In genomic region chr7:5691536-5692090, GRCh38 we compare ENCODE assay signal across 11 cellular contexts.
DNase-seq lines count a peak whose midpoint lies in the region; ATAC-seq, FAIRE-seq and TF ChIP-seq lines count a peak whose summit lies in the region.
"Had no signal": no experiment of that assay in that cellular context is flagged by ENCODE, and none has a peak within 500 bp of the region (broad histone marks: within the 10 kb centered on the region; RNA-seq: fewer than 3 reads in every experiment).

No MANE protein-coding gene starts in this region.

- no peak for TF ChIP-seq EP300 in stomach (IDR thresholded peaks at IDR 0.05)

- no peaks in the 10 kb centered on the region for H3K9me3 Mint-ChIP-seq in activated naive CD8-positive, alpha-beta T cell treated with anti-CD3 and anti-CD28 coated beads, Interleukin-2, amount 10 ng/mL, durations not matched to agents 7 days and 5 days

- no peak for TF ChIP-seq CTCF in Loucy (conservative IDR thresholded peaks at IDR 0.05; ENCODE audit: low read length)
- no peak for TF ChIP-seq CTCF in kidney (IDR thresholded peaks at IDR 0.05; ENCODE audit: borderline replicate concordance, extremely low read depth, insufficient read depth)
- no peak for TF ChIP-seq CTCF in stomach (IDR thresholded peaks at IDR 0.05)

- H3K27ac ChIP-seq in kidney (ENCODE audit: low read depth in 2 of 2, low read length in 2 of 2) (peak overlapping the region; percentile 93 to 96), stomach (peak overlapping the region; percentile 37 to 94 (median 90)), SJCRH30 (no peak overlapping the region; the same call in 1 of the 2 replicates)

- H3K36me3 Mint-ChIP-seq in activated naive CD8-positive, alpha-beta T cell treated with anti-CD3 and anti-CD28 coated beads, Interleukin-2, amount 10 ng/mL, durations not matched to agents 7 days and 5 days = peaks cover 17% of the 10 kb centered on the region

- peak overlapping the region; percentile 17 for H3K27ac Mint-ChIP-seq in activated naive CD8-positive, alpha-beta T cell treated with anti-CD3 and anti-CD28 coated beads, Interleukin-2, amount 10 ng/mL, durations not matched to agents 7 days and 5 days

- H3K79me2 ChIP-seq in Loucy (ENCODE audit: insufficient read depth, low read length) = peaks cover 59% of the 10 kb centered on the region

- TF ChIP-seq POLR2A in stomach (IDR thresholded peaks at IDR 0.05) = no peak

- no peak for FAIRE-seq in kidney (lab: Jason Lieb, UNC)
- FAIRE-seq: GM18507 had no signal

- H2AFZ ChIP-seq in Loucy (ENCODE audit: low read length) = no peak overlapping the region

- no peak overlapping the region for H3K4me3 Mint-ChIP-seq in activated naive CD8-positive, alpha-beta T cell treated with anti-CD3 and anti-CD28 coated beads, Interleukin-2, amount 10 ng/mL, durations not matched to agents 7 days and 5 days

- H3K27me3 ChIP-seq in Loucy (ENCODE audit: insufficient read depth, low read length, poor library complexity, severe bottlenecking) (no peaks in the 10 kb centered on the region), stomach (no peaks in the 10 kb centered on the region), SJCRH30 (no peaks in the 10 kb centered on the region)

- H3K4me1 Mint-ChIP-seq in activated naive CD8-positive, alpha-beta T cell treated with anti-CD3 and anti-CD28 coated beads, Interleukin-2, amount 10 ng/mL, durations not matched to agents 7 days and 5 days = peaks cover 79% of the 10 kb centered on the region

- H4K20me1 ChIP-seq in Loucy (ENCODE audit: insufficient read depth, low read length, poor library complexity, severe bottlenecking) = peaks cover 6% of the 10 kb centered on the region

- H3F3A ChIP-seq in Loucy (ENCODE audit: low read depth) = no peaks in the 10 kb centered on the region

- no peak for DNase-seq in activated naive CD8-positive, alpha-beta T cell treated with anti-CD3 and anti-CD28 coated beads, Interleukin-2, amount 10 ng/mL, durations not matched to agents 7 days and 5 days
- DNase-seq in kidney (no peak), stomach (no peak), SJCRH30 (no peak), left colon (no peak)
- no peak for DNase-seq in NK-92 treated with Interleukin-12 subunit alpha and Interleukin-12 subunit beta, amount 100 ng/mL, for 24 hours (lab: John Stamatoyannopoulos, UW)
- DNase-seq: activated CD4-positive, CD25-positive, alpha-beta regulatory T cell; NCI-H1694 had no signal

- H3K9me3 ChIP-seq in Loucy (ENCODE audit: insufficient read depth, low read depth, low read length) (no peaks in the 10 kb centered on the region), kidney (ENCODE audit: control insufficient read depth in 1 of 2, low read length in 2 of 2) (no peaks in the 10 kb centered on the region), stomach (no peaks in the 10 kb centered on the region), SJCRH30 (replicated peaks) (no peaks in the 10 kb centered on the region)

- H3K4me3 ChIP-seq in Loucy (ENCODE audit: low read length, poor library complexity, severe bottlenecking) = no peak overlapping the region
- H3K4me3 ChIP-seq in kidney (ENCODE audit: low read length in 2 of 2) = peak overlapping the region in 1 of 2 donors; percentile 9
- no peak overlapping the region for H3K4me3 ChIP-seq in stomach
- H3K4me3 ChIP-seq in SJCRH30 = no peak overlapping the region

- 66 to 78% (median 70%) methylated on average over 7 of the region's 7 CpGs for WGBS in stomach, 5 donors

- H3K36me3 ChIP-seq in Loucy (ENCODE audit: insufficient read depth, low read length) = no peaks in the 10 kb centered on the region; the same call in 1 of the 2 replicates
- no peaks in the 10 kb centered on the region for H3K36me3 ChIP-seq in kidney (ENCODE audit: control insufficient read depth in 1 of 2, insufficient read depth in 2 of 2, low read length in 2 of 2)
- H3K36me3 ChIP-seq in stomach = peaks cover 0 to 3% (median 0%) of the 10 kb centered on the region in 4 donors
- H3K36me3 ChIP-seq in SJCRH30 = no peaks in the 10 kb centered on the region

- H3K9ac ChIP-seq in Loucy (ENCODE audit: low read depth, low read length, poor library complexity, severe bottlenecking) = peak overlapping the region; percentile 72
- H3K9ac ChIP-seq in kidney (ENCODE audit: low read length in 2 of 2) = peak overlapping the region; percentile 28 to 52

- intact Hi-C loops in kidney (cut with DNase I) = no loop called here
- intact Hi-C loops in stomach (cut with DNase I; ENCODE audit: low total_unique reads) = no loop called here
- intact Hi-C loops in left colon (cut with DNase I, micrococcal nuclease) = no loop called here

- ATAC-seq in activated naive CD8-positive, alpha-beta T cell treated with anti-CD3 and anti-CD28 coated beads, Interleukin-2, amount 10 ng/mL, durations not matched to agents 7 days and 5 days (ENCODE audit: low read depth) = no peak
- ATAC-seq in HG02571 (IDR thresholded peaks at IDR 0.05; ENCODE audit: unreplicated experiment) (no peak), left colon (no peak)

- H3K4me1 ChIP-seq in Loucy (ENCODE audit: insufficient read depth, low read length, poor library complexity, severe bottlenecking) (peaks cover 41% of the 10 kb centered on the region), kidney (ENCODE audit: control insufficient read depth in 1 of 2, insufficient read depth in 1 of 2, low read depth in 1 of 2, low read length in 2 of 2) (peaks cover 60 to 69% of the 10 kb centered on the region in 2 donors), stomach (peaks cover 58 to 98% (median 86%) of the 10 kb centered on the region in 4 donors), SJCRH30 (peaks cover 48% of the 10 kb centered on the region)

- POLR2A ChIA-PET in activated naive CD8-positive, alpha-beta T cell treated with anti-CD3 and anti-CD28 coated beads, Interleukin-2, amount 10 ng/mL, durations not matched to agents 7 days and 5 days (lab: Charles Lee) = interaction anchor here (1.5 kb wide), 1 partner anchor 168 kb away, joined by 4 read pairs; no protein-coding TSS in a partner anchor

- H3K9me2 ChIP-seq in Loucy (replicated peaks; ENCODE audit: low read depth, low read length) = no peaks in the 10 kb centered on the region

- no peaks in the 10 kb centered on the region for H3K27me3 Mint-ChIP-seq in activated naive CD8-positive, alpha-beta T cell treated with anti-CD3 and anti-CD28 coated beads, Interleukin-2, amount 10 ng/mL, durations not matched to agents 7 days and 5 days

- no peak overlapping the region for H3K4me2 ChIP-seq in Loucy (ENCODE audit: low read depth, low read length, poor library complexity, severe bottlenecking)
